1 cellular context compared by ENCODE assay signal in the genomic region with DNA sequence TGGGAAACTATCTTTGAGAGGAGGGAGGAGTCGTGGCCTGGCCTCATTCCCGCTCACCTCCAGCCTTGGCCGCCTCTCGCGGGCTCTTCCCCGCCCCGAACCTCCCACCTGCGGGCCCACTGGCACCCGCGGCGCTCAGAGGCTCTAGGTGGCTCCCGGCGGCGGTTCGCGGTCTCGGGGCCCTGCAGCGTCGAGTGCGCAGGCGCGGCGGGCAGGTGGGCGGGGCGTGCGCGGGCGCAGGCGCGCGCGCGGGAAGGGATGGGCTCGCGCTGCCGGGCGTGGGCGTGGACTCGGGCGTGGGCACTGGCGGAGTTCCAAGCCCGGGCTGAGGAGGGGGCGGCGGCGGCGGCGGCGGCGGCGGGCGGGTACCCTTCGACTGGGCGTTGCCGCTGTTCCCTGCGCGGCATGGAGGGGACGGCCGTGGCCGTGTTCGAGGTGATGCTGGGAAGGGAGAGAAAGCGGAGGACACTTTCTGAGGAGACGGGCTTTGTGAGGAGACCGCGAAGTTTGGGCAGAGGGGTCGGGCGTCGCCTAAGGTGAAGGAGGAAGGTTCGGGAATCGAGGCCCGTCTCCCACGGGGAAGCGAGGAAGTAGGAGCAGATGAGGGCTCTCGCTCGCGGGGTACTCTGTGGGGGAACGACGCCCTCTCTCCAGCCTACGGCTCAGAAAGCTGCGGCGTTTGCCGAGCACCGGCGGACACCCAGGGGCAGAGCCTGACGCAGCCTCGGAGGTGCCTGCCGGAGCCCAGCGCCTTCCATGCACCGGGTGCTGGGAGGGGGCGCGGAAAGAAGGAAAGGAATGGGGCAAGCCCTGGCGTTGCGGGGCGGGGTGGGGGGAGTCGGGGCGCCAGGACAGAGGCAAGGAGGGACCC.
A peak's percentile ranks its signal among the peaks of the same experiment; 100 is the strongest.
TF ChIP-seq lines count a peak whose summit lies in the region.

No MANE protein-coding gene starts in this region.

TF ChIP-seq in HepG2, 621 proteins besides CTCF, POLR2A, EP300 and RAD21 (continued from another document and continues in another):
- TF ChIP-seq, protein P1, sequence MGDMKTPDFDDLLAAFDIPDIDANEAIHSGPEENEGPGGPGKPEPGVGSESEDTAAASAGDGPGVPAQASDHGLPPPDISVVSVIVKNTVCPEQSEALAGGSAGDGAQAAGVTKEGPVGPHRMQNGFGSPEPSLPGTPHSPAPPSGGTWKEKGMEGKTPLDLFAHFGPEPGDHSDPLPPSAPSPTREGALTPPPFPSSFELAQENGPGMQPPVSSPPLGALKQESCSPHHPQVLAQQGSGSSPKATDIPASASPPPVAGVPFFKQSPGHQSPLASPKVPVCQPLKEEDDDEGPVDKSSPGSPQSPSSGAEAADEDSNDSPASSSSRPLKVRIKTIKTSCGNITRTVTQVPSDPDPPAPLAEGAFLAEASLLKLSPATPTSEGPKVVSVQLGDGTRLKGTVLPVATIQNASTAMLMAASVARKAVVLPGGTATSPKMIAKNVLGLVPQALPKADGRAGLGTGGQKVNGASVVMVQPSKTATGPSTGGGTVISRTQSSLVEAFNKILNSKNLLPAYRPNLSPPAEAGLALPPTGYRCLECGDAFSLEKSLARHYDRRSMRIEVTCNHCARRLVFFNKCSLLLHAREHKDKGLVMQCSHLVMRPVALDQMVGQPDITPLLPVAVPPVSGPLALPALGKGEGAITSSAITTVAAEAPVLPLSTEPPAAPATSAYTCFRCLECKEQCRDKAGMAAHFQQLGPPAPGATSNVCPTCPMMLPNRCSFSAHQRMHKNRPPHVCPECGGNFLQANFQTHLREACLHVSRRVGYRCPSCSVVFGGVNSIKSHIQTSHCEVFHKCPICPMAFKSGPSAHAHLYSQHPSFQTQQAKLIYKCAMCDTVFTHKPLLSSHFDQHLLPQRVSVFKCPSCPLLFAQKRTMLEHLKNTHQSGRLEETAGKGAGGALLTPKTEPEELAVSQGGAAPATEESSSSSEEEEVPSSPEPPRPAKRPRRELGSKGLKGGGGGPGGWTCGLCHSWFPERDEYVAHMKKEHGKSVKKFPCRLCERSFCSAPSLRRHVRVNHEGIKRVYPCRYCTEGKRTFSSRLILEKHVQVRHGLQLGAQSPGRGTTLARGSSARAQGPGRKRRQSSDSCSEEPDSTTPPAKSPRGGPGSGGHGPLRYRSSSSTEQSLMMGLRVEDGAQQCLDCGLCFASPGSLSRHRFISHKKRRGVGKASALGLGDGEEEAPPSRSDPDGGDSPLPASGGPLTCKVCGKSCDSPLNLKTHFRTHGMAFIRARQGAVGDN (CRISPR knock-in tag; IDR thresholded peaks at IDR 0.05) = peak; percentile 87
- no peak for TF ChIP-seq SUZ12 (IDR thresholded peaks at IDR 0.05; ENCODE audit: low read depth, low read length)
- no peak for TF ChIP-seq SOX13 (IDR thresholded peaks at IDR 0.05)
- peak in 1 of 2 experiments; percentile 51; a peak in 1 of 4 replicates for TF ChIP-seq SOX13 (CRISPR knock-in tag; conservative IDR thresholded peaks at IDR 0.05 in 1 of 2, IDR thresholded peaks at IDR 0.05 in 1 of 2)
- TF ChIP-seq NCOA2 (CRISPR knock-in tag; IDR thresholded peaks at IDR 0.05) = no peak
- no peak for TF ChIP-seq XBP1 (CRISPR knock-in tag; IDR thresholded peaks at IDR 0.05)
- TF ChIP-seq GFI1 (CRISPR knock-in tag; IDR thresholded peaks at IDR 0.05; ENCODE audit: borderline replicate concordance) = no peak
- TF ChIP-seq, protein P2, sequence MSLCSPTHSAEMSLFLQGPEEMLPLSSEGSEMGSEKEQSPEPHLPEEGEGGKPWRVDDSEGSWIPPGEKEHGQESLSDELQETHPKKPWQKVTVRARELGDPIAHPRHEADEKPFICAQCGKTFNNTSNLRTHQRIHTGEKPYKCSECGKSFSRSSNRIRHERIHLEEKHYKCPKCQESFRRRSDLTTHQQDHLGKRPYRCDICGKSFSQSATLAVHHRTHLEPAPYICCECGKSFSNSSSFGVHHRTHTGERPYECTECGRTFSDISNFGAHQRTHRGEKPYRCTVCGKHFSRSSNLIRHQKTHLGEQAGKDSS (CRISPR knock-in tag; IDR thresholded peaks at IDR 0.05; ENCODE audit: borderline replicate concordance, low read depth) = no peak; the same call in 1 of the 2 replicates
- no peak for TF ChIP-seq ZNF296 (CRISPR knock-in tag; conservative IDR thresholded peaks at IDR 0.05)
- no peak for TF ChIP-seq ZNF569 (CRISPR knock-in tag; IDR thresholded peaks at IDR 0.05; ENCODE audit: borderline replicate concordance)
- no peak for TF ChIP-seq ZNF382 (CRISPR knock-in tag; IDR thresholded peaks at IDR 0.05; ENCODE audit: borderline replicate concordance)
- no peak; the same call in 1 of the 2 replicates for TF ChIP-seq ZNF550 (CRISPR knock-in tag; IDR thresholded peaks at IDR 0.05; ENCODE audit: borderline replicate concordance)
- no peak for TF ChIP-seq CREM (IDR thresholded peaks at IDR 0.05)
- TF ChIP-seq CREM (CRISPR knock-in tag; IDR thresholded peaks at IDR 0.05) = no peak
- TF ChIP-seq MAF1 (CRISPR knock-in tag; IDR thresholded peaks at IDR 0.05; ENCODE audit: borderline replicate concordance) = no peak
- no peak; the same call in 1 of the 2 replicates for TF ChIP-seq ZSCAN21 (CRISPR knock-in tag; IDR thresholded peaks at IDR 0.05; ENCODE audit: borderline replicate concordance)
- no peak for TF ChIP-seq TAF15 (IDR thresholded peaks at IDR 0.05; ENCODE audit: low read depth, low read length, poor library complexity, severe bottlenecking)
- TF ChIP-seq ZNF614 (CRISPR knock-in tag; IDR thresholded peaks at IDR 0.05; ENCODE audit: borderline replicate concordance) = no peak; the same call in 1 of the 2 replicates
- no peak for TF ChIP-seq ZNF75D (CRISPR knock-in tag; IDR thresholded peaks at IDR 0.05; ENCODE audit: borderline replicate concordance)
- no peak; the same call in 1 of the 2 replicates for TF ChIP-seq KLF12 (CRISPR knock-in tag; IDR thresholded peaks at IDR 0.05; ENCODE audit: borderline replicate concordance)
- TF ChIP-seq NFYB (CRISPR knock-in tag; IDR thresholded peaks at IDR 0.05) = no peak
- no peak; the same call in 1 of the 2 replicates for TF ChIP-seq ZNF772 (CRISPR knock-in tag; IDR thresholded peaks at IDR 0.05)
- no peak for TF ChIP-seq ZNF549 (CRISPR knock-in tag; IDR thresholded peaks at IDR 0.05)
- TF ChIP-seq HOXA9 (CRISPR knock-in tag; IDR thresholded peaks at IDR 0.05; ENCODE audit: borderline replicate concordance) = no peak
- no peak; the same call in 1 of the 2 replicates for TF ChIP-seq ZNF431 (CRISPR knock-in tag; IDR thresholded peaks at IDR 0.05; ENCODE audit: borderline replicate concordance, low read depth)
- no peak for TF ChIP-seq ZNF207 (IDR thresholded peaks at IDR 0.05; ENCODE audit: borderline replicate concordance)
- no peak for TF ChIP-seq MIER2 (CRISPR knock-in tag; IDR thresholded peaks at IDR 0.05)
- TF ChIP-seq, protein P3, sequence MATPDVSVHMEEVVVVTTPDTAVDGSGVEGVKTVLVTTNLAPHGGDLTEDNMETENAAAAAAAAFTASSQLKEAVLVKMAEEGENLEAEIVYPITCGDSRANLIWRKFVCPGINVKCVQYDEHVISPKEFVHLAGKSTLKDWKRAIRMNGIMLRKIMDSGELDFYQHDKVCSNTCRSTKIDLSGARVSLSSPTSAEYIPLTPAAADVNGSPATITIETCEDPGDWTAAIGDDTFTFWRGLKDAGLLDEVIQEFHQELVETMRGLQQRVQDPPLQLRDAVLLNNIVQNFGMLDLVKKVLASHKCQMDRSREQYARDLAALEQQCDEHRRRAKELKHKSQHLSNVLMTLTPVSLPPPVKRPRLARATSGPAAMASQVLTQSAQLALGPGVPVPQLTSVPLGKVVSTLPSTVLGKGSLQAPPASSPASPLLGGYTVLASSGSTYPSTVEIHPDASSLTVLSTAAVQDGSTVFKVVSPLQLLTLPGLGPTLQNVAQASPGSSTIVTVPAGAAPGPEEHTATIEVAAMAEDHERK (CRISPR knock-in tag; IDR thresholded peaks at IDR 0.05; ENCODE audit: low read depth) = no peak
- no peak for TF ChIP-seq ATAD3A (CRISPR knock-in tag; IDR thresholded peaks at IDR 0.05)
- TF ChIP-seq ZNF841 (CRISPR knock-in tag; IDR thresholded peaks at IDR 0.05; ENCODE audit: borderline replicate concordance) = no peak
- TF ChIP-seq TP53 (CRISPR knock-in tag; conservative IDR thresholded peaks at IDR 0.05) = no peak
- TF ChIP-seq, protein P4, sequence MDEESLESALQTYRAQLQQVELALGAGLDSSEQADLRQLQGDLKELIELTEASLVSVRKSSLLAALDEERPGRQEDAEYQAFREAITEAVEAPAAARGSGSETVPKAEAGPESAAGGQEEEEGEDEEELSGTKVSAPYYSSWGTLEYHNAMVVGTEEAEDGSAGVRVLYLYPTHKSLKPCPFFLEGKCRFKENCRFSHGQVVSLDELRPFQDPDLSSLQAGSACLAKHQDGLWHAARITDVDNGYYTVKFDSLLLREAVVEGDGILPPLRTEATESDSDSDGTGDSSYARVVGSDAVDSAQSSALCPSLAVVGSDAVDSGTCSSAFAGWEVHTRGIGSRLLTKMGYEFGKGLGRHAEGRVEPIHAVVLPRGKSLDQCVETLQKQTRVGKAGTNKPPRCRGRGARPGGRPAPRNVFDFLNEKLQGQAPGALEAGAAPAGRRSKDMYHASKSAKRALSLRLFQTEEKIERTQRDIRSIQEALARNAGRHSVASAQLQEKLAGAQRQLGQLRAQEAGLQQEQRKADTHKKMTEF (CRISPR knock-in tag; IDR thresholded peaks at IDR 0.05) = no peak; the same call in 1 of the 2 replicates
- TF ChIP-seq ZNF383 (CRISPR knock-in tag; IDR thresholded peaks at IDR 0.05; ENCODE audit: borderline replicate concordance) = no peak
- TF ChIP-seq, protein P5, sequence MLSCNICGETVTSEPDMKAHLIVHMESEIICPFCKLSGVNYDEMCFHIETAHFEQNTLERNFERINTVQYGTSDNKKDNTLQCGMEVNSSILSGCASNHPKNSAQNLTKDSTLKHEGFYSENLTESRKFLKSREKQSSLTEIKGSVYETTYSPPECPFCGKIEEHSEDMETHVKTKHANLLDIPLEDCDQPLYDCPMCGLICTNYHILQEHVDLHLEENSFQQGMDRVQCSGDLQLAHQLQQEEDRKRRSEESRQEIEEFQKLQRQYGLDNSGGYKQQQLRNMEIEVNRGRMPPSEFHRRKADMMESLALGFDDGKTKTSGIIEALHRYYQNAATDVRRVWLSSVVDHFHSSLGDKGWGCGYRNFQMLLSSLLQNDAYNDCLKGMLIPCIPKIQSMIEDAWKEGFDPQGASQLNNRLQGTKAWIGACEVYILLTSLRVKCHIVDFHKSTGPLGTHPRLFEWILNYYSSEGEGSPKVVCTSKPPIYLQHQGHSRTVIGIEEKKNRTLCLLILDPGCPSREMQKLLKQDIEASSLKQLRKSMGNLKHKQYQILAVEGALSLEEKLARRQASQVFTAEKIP (CRISPR knock-in tag; IDR thresholded peaks at IDR 0.05; ENCODE audit: borderline replicate concordance) = no peak
- no peak for TF ChIP-seq SYNCRIP (IDR thresholded peaks at IDR 0.05; ENCODE audit: insufficient read depth, low read depth, low read length)
- TF ChIP-seq YY1 (IDR thresholded peaks at IDR 0.05; ENCODE audit: insufficient read depth, insufficient replicate concordance, low read depth, low read length) = no peak
- no peak for TF ChIP-seq ZNF354B (CRISPR knock-in tag; IDR thresholded peaks at IDR 0.05)
- no peak for TF ChIP-seq ZFP36 (IDR thresholded peaks at IDR 0.05; ENCODE audit: borderline replicate concordance, low read depth, low read length, partially characterized antibody)
- TF ChIP-seq HOXA5 (CRISPR knock-in tag; IDR thresholded peaks at IDR 0.05) = no peak
- no peak for TF ChIP-seq ZNF7 (CRISPR knock-in tag; IDR thresholded peaks at IDR 0.05)
- no peak for TF ChIP-seq SSRP1 (CRISPR knock-in tag; IDR thresholded peaks at IDR 0.05)
- no peak for TF ChIP-seq REL (CRISPR knock-in tag; conservative IDR thresholded peaks at IDR 0.05)
- TF ChIP-seq RXRB (CRISPR knock-in tag; IDR thresholded peaks at IDR 0.05; ENCODE audit: borderline replicate concordance) = no peak; the same call in 1 of the 2 replicates
- peak; percentile 45 for TF ChIP-seq HNRNPLL (IDR thresholded peaks at IDR 0.05; ENCODE audit: low read depth, low read length, poor library complexity, severe bottlenecking)
- TF ChIP-seq DPF2 (CRISPR knock-in tag; IDR thresholded peaks at IDR 0.05; ENCODE audit: borderline replicate concordance, low read depth) = no peak
- no peak for TF ChIP-seq ZSCAN31 (CRISPR knock-in tag; IDR thresholded peaks at IDR 0.05; ENCODE audit: low read depth)
- TF ChIP-seq PAF1 (CRISPR knock-in tag; IDR thresholded peaks at IDR 0.05) = no peak
- TF ChIP-seq, protein P6, sequence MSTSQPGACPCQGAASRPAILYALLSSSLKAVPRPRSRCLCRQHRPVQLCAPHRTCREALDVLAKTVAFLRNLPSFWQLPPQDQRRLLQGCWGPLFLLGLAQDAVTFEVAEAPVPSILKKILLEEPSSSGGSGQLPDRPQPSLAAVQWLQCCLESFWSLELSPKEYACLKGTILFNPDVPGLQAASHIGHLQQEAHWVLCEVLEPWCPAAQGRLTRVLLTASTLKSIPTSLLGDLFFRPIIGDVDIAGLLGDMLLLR (CRISPR knock-in tag; IDR thresholded peaks at IDR 0.05) = no peak; the same call in 1 of the 2 replicates
- TF ChIP-seq ZEB1 (IDR thresholded peaks at IDR 0.05; ENCODE audit: insufficient replicate concordance, low read depth) = no peak
- TF ChIP-seq CHD2 (IDR thresholded peaks at IDR 0.05; ENCODE audit: low read depth, low read length) = peak; percentile 56; the same call in 1 of the 2 replicates
- no peak for TF ChIP-seq TCF7L2 (IDR thresholded peaks at IDR 0.05; ENCODE audit: low read depth, low read length)
- TF ChIP-seq MTA1 (CRISPR knock-in tag; IDR thresholded peaks at IDR 0.05; ENCODE audit: borderline replicate concordance) = 0 out of 2 replicates have a peak, but pooled peaks have one; percentile 38
- TF ChIP-seq ZBTB21 (CRISPR knock-in tag; IDR thresholded peaks at IDR 0.05) = no peak
- TF ChIP-seq ZNF670 (CRISPR knock-in tag; IDR thresholded peaks at IDR 0.05; ENCODE audit: borderline replicate concordance) = peak; percentile 85; the same call in 1 of the 2 replicates
- TF ChIP-seq HCFC1 (IDR thresholded peaks at IDR 0.05; ENCODE audit: low read depth, low read length) = no peak
- TF ChIP-seq HMGA1 (CRISPR knock-in tag; conservative IDR thresholded peaks at IDR 0.05) = no peak
- no peak for TF ChIP-seq THYN1 (CRISPR knock-in tag; IDR thresholded peaks at IDR 0.05; ENCODE audit: borderline replicate concordance, low read depth)
- TF ChIP-seq, protein P7, sequence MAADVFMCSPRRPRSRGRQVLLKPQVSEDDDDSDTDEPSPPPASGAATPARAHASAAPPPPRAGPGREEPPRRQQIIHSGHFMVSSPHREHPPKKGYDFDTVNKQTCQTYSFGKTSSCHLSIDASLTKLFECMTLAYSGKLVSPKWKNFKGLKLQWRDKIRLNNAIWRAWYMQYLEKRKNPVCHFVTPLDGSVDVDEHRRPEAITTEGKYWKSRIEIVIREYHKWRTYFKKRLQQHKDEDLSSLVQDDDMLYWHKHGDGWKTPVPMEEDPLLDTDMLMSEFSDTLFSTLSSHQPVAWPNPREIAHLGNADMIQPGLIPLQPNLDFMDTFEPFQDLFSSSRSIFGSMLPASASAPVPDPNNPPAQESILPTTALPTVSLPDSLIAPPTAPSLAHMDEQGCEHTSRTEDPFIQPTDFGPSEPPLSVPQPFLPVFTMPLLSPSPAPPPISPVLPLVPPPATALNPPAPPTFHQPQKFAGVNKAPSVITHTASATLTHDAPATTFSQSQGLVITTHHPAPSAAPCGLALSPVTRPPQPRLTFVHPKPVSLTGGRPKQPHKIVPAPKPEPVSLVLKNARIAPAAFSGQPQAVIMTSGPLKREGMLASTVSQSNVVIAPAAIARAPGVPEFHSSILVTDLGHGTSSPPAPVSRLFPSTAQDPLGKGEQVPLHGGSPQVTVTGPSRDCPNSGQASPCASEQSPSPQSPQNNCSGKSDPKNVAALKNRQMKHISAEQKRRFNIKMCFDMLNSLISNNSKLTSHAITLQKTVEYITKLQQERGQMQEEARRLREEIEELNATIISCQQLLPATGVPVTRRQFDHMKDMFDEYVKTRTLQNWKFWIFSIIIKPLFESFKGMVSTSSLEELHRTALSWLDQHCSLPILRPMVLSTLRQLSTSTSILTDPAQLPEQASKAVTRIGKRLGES (CRISPR knock-in tag; IDR thresholded peaks at IDR 0.05; ENCODE audit: borderline replicate concordance) = no peak
- TF ChIP-seq SRSF1 (optimal IDR thresholded peaks at IDR 0.05; ENCODE audit: low read depth, low read length) = no peak
